ENCODE assay signal across 18 cellular contexts in the genomic region with DNA sequence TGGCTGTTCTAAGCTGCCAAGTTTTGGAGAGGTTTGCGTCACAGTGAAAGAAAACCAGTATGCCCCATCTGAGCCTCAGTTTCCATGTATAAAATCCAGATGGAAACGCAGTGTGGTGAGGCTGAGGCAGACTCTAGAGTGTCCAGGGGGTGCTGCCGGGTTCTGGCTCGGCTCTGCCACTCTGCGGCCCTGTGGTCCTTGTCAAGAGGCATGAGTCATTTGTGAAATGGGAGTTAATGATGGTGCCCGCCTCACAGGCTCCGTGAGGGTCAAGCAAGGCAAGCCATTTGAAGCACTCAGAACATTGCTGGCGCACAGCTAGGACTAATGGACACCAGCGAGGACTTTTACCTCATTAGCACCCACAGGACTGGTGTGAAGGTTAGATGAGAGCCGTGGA.
A peak's percentile ranks its signal among the peaks of the same experiment; 100 is the strongest.
DNase-seq lines count a peak whose midpoint lies in the region; ATAC-seq and TF ChIP-seq lines count a peak whose summit lies in the region.
"Had no signal": no experiment of that assay in that cellular context is flagged by ENCODE, and none has a peak within 500 bp of the region (broad histone marks: within the 10 kb centered on the region; RNA-seq: fewer than 3 reads in every experiment).

No MANE protein-coding gene starts in this region.

- 74 to 85% methylated on average over 10 of the region's 10 CpGs for WGBS in sigmoid colon, 2 donors

- intact Hi-C loops in sigmoid colon (cut with DNase I), result no loop called here

- ATAC-seq in HG03571 (IDR thresholded peaks at IDR 0.05; ENCODE audit: unreplicated experiment) (no peak), GM21619 (IDR thresholded peaks at IDR 0.05; ENCODE audit: unreplicated experiment) (no peak)
- ATAC-seq: HepG2 had no signal

- peak; percentile 11 for DNase-seq in COR-L47 (lab: John Stamatoyannopoulos, UW)
- DNase-seq in M059J (ENCODE audit: low read depth), result peak; percentile 49
- peak; percentile 69 for DNase-seq in SHP77 treated with DMSO at 0.1 percent for 48 hours (lab: John Stamatoyannopoulos, UW)
- peak; percentile 12 for DNase-seq in sigmoid colon
- DNase-seq in WERI-Rb-1, result no peak
- DNase-seq: ACHN, HFFc6, KBM-7, NCI-H187, NCI-H2107, NCI-H226, NCI-H524 treated with DMSO at 0.1 percent for 48 hours, OCI-M1, SIG-M5, T-helper 1 cell had no signal

- TF ChIP-seq CTCF in sigmoid colon (IDR thresholded peaks at IDR 0.05) (no peak), WERI-Rb-1 (IDR thresholded peaks at IDR 0.05; ENCODE audit: low read depth, low read length) (no peak)

- no peaks in the 10 kb centered on the region for H3K4me1 ChIP-seq in sigmoid colon

- H3K4me3 ChIP-seq in sigmoid colon (no peak overlapping the region), WERI-Rb-1 (ENCODE audit: low read depth, low read length) (no peak overlapping the region)

- no peak for TF ChIP-seq EP300 in sigmoid colon (IDR thresholded peaks at IDR 0.05)

- peaks cover 0 to 14% (median 0%) of the 10 kb centered on the region in 3 donors for H3K27me3 ChIP-seq in sigmoid colon
- no peaks in the 10 kb centered on the region for H3K27me3 ChIP-seq in WERI-Rb-1 (ENCODE audit: insufficient read depth, low read depth, severe bottlenecking)

- H3K9me3 ChIP-seq in sigmoid colon (no peaks in the 10 kb centered on the region), WERI-Rb-1 (ENCODE audit: severe bottlenecking) (no peaks in the 10 kb centered on the region)

- H3K36me3 ChIP-seq in sigmoid colon, result no peaks in the 10 kb centered on the region
- no peaks in the 10 kb centered on the region for H3K36me3 ChIP-seq in WERI-Rb-1

- no peak for TF ChIP-seq POLR2A in sigmoid colon (IDR thresholded peaks at IDR 0.05)

- H3K27ac ChIP-seq in sigmoid colon, result no peak overlapping the region
- no peak overlapping the region for H3K27ac ChIP-seq in WERI-Rb-1
